10 cellular contexts compared by ENCODE assay signal in the genomic region with DNA sequence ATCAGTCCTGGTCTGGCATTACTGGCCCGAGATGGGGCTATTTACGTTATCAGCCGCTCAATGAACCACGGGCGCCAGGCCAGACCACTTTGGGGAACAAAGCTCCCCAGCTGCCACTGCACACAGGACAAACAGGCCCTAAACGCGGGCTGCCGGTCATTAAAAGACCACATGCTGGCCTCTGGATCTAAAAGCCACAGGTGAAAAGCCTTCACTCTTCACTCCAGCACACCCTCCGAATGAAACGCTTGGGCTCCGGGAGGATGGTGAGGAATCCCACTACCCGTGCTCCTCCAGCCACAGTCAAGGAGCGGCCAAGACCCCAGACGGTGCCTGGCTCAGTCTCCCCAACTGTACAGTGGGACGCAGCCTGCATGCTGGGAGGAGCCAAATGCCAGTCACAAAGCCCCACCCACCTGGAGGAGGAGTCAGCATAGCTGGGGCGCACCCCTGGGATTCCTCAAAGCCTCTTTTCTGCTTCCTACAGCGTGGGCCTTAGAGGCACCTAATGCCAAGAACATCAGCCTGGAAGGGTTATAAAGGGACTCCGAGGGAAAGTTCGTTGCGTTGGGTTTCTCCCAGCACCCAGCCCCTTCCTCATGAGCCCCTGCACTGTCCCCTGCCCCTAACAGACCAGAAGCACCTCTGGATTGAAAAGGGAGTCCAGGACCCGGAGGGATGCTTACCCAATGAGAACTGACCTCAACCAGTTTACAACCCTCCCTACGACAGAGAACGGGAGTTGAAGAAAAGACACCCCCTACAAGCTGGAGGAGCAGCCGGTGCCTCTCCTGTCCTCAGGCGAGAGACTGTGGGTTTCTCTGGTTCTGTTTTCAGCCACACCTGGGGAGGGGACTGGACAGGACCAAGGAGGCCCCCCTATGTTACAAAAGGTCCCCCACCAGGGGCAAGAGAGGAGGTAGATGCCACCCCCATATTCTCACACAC. TPM values are rescaled to one million over a fixed set of nuclear protein-coding genes. Genes with fewer than 3 reads are reported as not detected.
DNase-seq lines count a peak whose midpoint lies in the region; ATAC-seq and TF ChIP-seq lines count a peak whose summit lies in the region.
"Had no signal": no experiment of that assay in that cellular context is flagged by ENCODE, and none has a peak within 500 bp of the region (broad histone marks: within the 10 kb centered on the region; RNA-seq: fewer than 3 reads in every experiment).

No MANE protein-coding gene starts in this region.

- DNase-seq in heart left ventricle, result peak in 4 of 5 donors; percentile 38 to 60 (median 52)
- no peak for DNase-seq in Right ventricle myocardium inferior (ENCODE audit: missing footprints)
- peak; percentile 42 for DNase-seq in mesenchymal stem cell
- DNase-seq in vagina (ENCODE audit: extremely low spot score in 2 of 2), result no peak
- DNase-seq in foreskin fibroblast, result no peak
- no peak for DNase-seq in GM13976 (ENCODE audit: low spot score)
- DNase-seq in T-helper 1 cell, result no peak
- DNase-seq: naive B cell had no signal

- WGBS in heart left ventricle, 4 donors, result 51 to 61% (median 54%) methylated on average over 18 to 25 of the region's 25 CpGs
- WGBS in mesenchymal stem cell, result 64% methylated on average over 25 of the region's 25 CpGs

- no peak overlapping the region for H2AFZ ChIP-seq in mesenchymal stem cell (ENCODE audit: low read depth, low read length)

- H2AK5ac ChIP-seq in mesenchymal stem cell (ENCODE audit: low read length, severe bottlenecking), result no peak overlapping the region

- no peak for ATAC-seq in heart left ventricle
- ATAC-seq in Right ventricle myocardium inferior, result no peak

- no peak overlapping the region for H3K27ac Mint-ChIP-seq in brain
- H3K27ac Mint-ChIP-seq: naive B cell had no signal

- no peak overlapping the region for H3K4me2 ChIP-seq in mesenchymal stem cell (ENCODE audit: low read length, poor library complexity, severe bottlenecking)

- no peak overlapping the region for H3K14ac ChIP-seq in mesenchymal stem cell (ENCODE audit: low read length in 2 of 2)

- peak overlapping the region in 1 of 2 experiments; percentile 32 for H3K18ac ChIP-seq in mesenchymal stem cell (ENCODE audit: low read depth in 1 of 2, low read length in 2 of 2)

- TF ChIP-seq CTCF in heart left ventricle (IDR thresholded peaks at IDR 0.05) (no peak), brain (conservative IDR thresholded peaks at IDR 0.05) (no peak), vagina (IDR thresholded peaks at IDR 0.05) (no peak), foreskin fibroblast (IDR thresholded peaks at IDR 0.05; ENCODE audit: low read depth, low read length) (no peak), GM13976 (IDR thresholded peaks at IDR 0.05; ENCODE audit: borderline replicate concordance, control extremely low read depth, extremely low read depth, insufficient read depth, missing control alignments) (no peak)

- H3K4ac ChIP-seq in mesenchymal stem cell (ENCODE audit: low read depth in 1 of 2, low read length in 2 of 2), result no peak overlapping the region

- H3K4me1 ChIP-seq in heart left ventricle, result peaks cover 0 to 70% (median 25%) of the 10 kb centered on the region in 12 donors
- H3K4me1 ChIP-seq in mesenchymal stem cell (ENCODE audit: control insufficient read depth, insufficient read depth, low read depth, low read length), result peaks cover 37% of the 10 kb centered on the region
- peaks cover 54% of the 10 kb centered on the region for H3K4me1 ChIP-seq in vagina
- H3K4me1 ChIP-seq: HAP-1 had no signal

- H2BK15ac ChIP-seq in mesenchymal stem cell (ENCODE audit: low read depth, poor library complexity, severe bottlenecking), result no peak overlapping the region

- H3K27me3 ChIP-seq in heart left ventricle (peaks cover 0 to 25% (median 0%) of the 10 kb centered on the region in 9 donors), mesenchymal stem cell (ENCODE audit: control insufficient read depth in 1 of 2, insufficient read depth in 1 of 2, low read length in 2 of 2) (no peaks in the 10 kb centered on the region), vagina (no peaks in the 10 kb centered on the region)

- no peak overlapping the region for H3K9ac ChIP-seq in mesenchymal stem cell (ENCODE audit: low read length)

- peak overlapping the region in 9 of 12 donors; percentile 1 to 97 (median 43) for H3K27ac ChIP-seq in heart left ventricle
- no peak overlapping the region for H3K27ac ChIP-seq in mesenchymal stem cell (ENCODE audit: low read length, poor library complexity, severe bottlenecking)
- peak overlapping the region; percentile 85 for H3K27ac ChIP-seq in vagina

- H3K9me3 Mint-ChIP-seq in brain, result no peaks in the 10 kb centered on the region
- H3K9me3 Mint-ChIP-seq: naive B cell had no signal

- H2BK120ac ChIP-seq in mesenchymal stem cell (ENCODE audit: low read depth, low read length), result no peak overlapping the region

- no peak overlapping the region for H2BK12ac ChIP-seq in mesenchymal stem cell (ENCODE audit: low read length in 2 of 2)

- H3K9me3 ChIP-seq in heart left ventricle (no peaks in the 10 kb centered on the region), mesenchymal stem cell (ENCODE audit: control insufficient read depth, low read length) (no peaks in the 10 kb centered on the region), vagina (no peaks in the 10 kb centered on the region)
- H3K9me3 ChIP-seq: HAP-1 had no signal

- H3K4me3 ChIP-seq in heart left ventricle (peak overlapping the region in 4 of 12 donors; percentile 2 to 13 (median 4)), mesenchymal stem cell (ENCODE audit: insufficient read depth in 1 of 2, low read depth in 1 of 2, low read length in 2 of 2) (no peak overlapping the region), vagina (no peak overlapping the region), foreskin fibroblast (ENCODE audit: low read depth in 1 of 2, low read length in 2 of 2) (no peak overlapping the region)
- H3K4me3 ChIP-seq: HAP-1 had no signal

- H4K8ac ChIP-seq in mesenchymal stem cell (ENCODE audit: low read length), result no peak overlapping the region

- H3K27me3 Mint-ChIP-seq in brain, result peaks cover 51% of the 10 kb centered on the region

- in situ Hi-C loops in GM13976 (cut with MboI; ENCODE audit: low sequenced_read_pairs, unreplicated experiment), result no loop called here

- TF ChIP-seq POLR2A in heart left ventricle (IDR thresholded peaks at IDR 0.05), result no peak
- TF ChIP-seq POLR2A in vagina (IDR thresholded peaks at IDR 0.05), result no peak

- H3K79me1 ChIP-seq in mesenchymal stem cell (replicated peaks; ENCODE audit: low read length, poor library complexity, severe bottlenecking), result peaks cover 27% of the 10 kb centered on the region

- intact Hi-C loops in heart left ventricle (cut with DNase I), result loop anchor here in 7 of 10 donors (5.0 to 10.0 kb wide), 8 partner anchors 140 to 360 kb away; a partner anchor contains a TSS
- intact Hi-C loops in Right ventricle myocardium inferior (cut with DNase I), result no loop called here
- intact Hi-C loops in vagina (cut with DNase I), result loop anchor here (5.0 kb wide), 2 partner anchors 183 to 257 kb away; no protein-coding TSS in a partner anchor

- no peak overlapping the region for H4K91ac ChIP-seq in mesenchymal stem cell (ENCODE audit: low read length)

- H2BK5ac ChIP-seq in mesenchymal stem cell (ENCODE audit: low read depth, low read length, poor library complexity, severe bottlenecking), result no peak overlapping the region

- H3K36me3 ChIP-seq in heart left ventricle (peaks cover 0 to 21% (median 12%) of the 10 kb centered on the region in 9 donors), mesenchymal stem cell (ENCODE audit: control insufficient read depth in 1 of 2, insufficient read depth in 2 of 2, low read depth in 1 of 2, low read length in 2 of 2) (peaks cover 0 to 38% of the 10 kb centered on the region in 2 experiments), vagina (peaks cover 0 to 5% of the 10 kb centered on the region in 2 donors)
- H3K36me3 ChIP-seq: HAP-1 had no signal

- H3K4me3 Mint-ChIP-seq in brain, result peak overlapping the region in 3 of 5 experiments; percentile 71 to 80 (median 75)

- no peak overlapping the region for H3K23ac ChIP-seq in mesenchymal stem cell (ENCODE audit: low read length in 2 of 2)

- peaks cover 35% of the 10 kb centered on the region for H3K4me1 Mint-ChIP-seq in brain

- H3K36me3 Mint-ChIP-seq in brain, result no peaks in the 10 kb centered on the region
- H3K36me3 Mint-ChIP-seq: naive B cell had no signal

RNA-seq across cellular contexts. Expression of a gene that starts 4.7 kb away (rescaled TPM):
- total RNA-seq in heart left ventricle (10 to 100 TPM; 19.4 to 50.9 (median 23.3) TPM), Right ventricle myocardium inferior (37.2 TPM), vagina (31.2 TPM)
- polyA plus RNA-seq in heart left ventricle (10 to 100 TPM; 11.8 to 17.9 TPM), brain (ENCODE audit: insufficient read depth, low read depth, low replicate concordance) (10.6 TPM)
- polyA plus RNA-seq in mesenchymal stem cell (2013, experiment 1 of 2), result 23.5 TPM
- polyA plus RNA-seq in mesenchymal stem cell (2013, experiment 2 of 2), result 22.9 TPM

Comparison
In these comparisons a context has a peak if more than half of its experiments do, and no peak if none do; other contexts are left out.
1. DNase-seq: peak in heart left ventricle (4 of 5) and mesenchymal stem cell (single experiment); none in Right ventricle myocardium inferior (single experiment), vagina (0 of 2), foreskin fibroblast (0 of 2), GM13976 (single experiment) and T-helper 1 cell (0 of 5).